11 cellular contexts compared by ENCODE assay signal in the genomic region with DNA sequence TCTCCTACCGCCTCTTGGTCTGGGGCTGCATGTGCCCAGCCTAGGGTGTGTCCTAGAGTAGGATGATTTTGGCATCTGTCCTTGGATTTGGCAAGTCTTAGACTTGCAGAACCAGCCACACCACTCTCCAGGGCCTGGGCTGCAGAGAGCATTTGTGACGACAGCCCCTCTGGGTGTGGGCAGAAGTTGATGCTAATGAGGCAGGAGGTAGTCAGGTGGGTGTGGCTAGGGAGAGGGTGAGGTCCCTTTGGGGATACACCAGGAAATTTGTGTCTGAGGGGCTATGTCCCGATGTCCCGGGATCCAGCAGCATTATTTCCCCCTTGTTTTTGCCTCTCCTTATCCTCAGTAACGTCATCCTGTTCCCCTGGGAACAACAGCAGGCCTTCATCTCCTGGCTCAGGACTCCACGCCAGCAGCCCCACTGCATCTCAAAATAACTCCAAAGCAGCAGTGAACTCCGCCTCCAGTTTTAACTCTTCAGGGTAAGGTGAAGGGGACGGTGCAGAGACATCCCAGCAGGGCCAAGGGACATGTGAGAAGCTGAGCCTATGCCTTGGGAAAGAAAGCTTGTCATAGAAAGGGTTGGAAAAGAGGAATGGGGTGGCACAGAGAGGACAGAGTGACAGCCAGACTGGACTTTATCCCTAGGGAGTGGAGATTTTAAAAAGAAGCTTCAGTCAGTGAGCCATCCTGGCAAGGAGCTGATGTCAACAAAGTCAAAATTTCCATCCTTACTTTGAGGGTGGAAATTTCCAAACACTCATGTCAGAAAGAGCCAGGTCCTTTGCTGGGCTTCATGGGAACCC. TPM values are rescaled to one million over a fixed set of nuclear protein-coding genes. Genes with fewer than 3 reads are reported as not detected.
A peak's percentile ranks its signal among the peaks of the same experiment; 100 is the strongest.
DNase-seq lines count a peak whose midpoint lies in the region; ATAC-seq and TF ChIP-seq lines count a peak whose summit lies in the region.
"Had no signal": no experiment of that assay in that cellular context is flagged by ENCODE, and none has a peak within 500 bp of the region (broad histone marks: within the 10 kb centered on the region; RNA-seq: fewer than 3 reads in every experiment).

No MANE protein-coding gene starts in this region.

- peak overlapping the region; percentile 82 for H3K4me3 Mint-ChIP-seq in type B pancreatic cell
- H3K4me3 Mint-ChIP-seq in stimulated activated naive B cell treated with anti-CD40 and anti-IgM and Interleukin-4, amounts not matched to agents 10 μg/mL and 1 μg/mL and 100 μg/mL, for 72 hours: no peak overlapping the region
- H3K4me3 Mint-ChIP-seq: T-helper 1 cell treated with Interleukin-12 subunit alpha and Interleukin-12 subunit beta and Interleukin-4 antibody, amounts not matched to agents 30 μg/mL and 1 μg/mL, for 36 hours had no signal

- peaks cover 3% of the 10 kb centered on the region for H3K27me3 Mint-ChIP-seq in type B pancreatic cell
- peaks cover 42 to 53% of the 10 kb centered on the region in 2 donors for H3K27me3 Mint-ChIP-seq in stimulated activated naive B cell treated with anti-CD40 and anti-IgM and Interleukin-4, amounts not matched to agents 10 μg/mL and 1 μg/mL and 100 μg/mL, for 72 hours

- intact Hi-C loops in lower leg skin (cut with DNase I; ENCODE audit: low total_unique reads): no loop called here

- no peak for ATAC-seq in HG02973 (IDR thresholded peaks at IDR 0.05; ENCODE audit: unreplicated experiment)
- no peak for ATAC-seq in stimulated activated naive B cell treated with anti-CD40 and anti-IgM and Interleukin-4, amounts not matched to agents 10 μg/mL and 1 μg/mL and 100 μg/mL, for 72 hours (replicated peaks)

- peak overlapping the region; percentile 96 for H3K27ac Mint-ChIP-seq in type B pancreatic cell
- H3K27ac Mint-ChIP-seq in stimulated activated naive B cell treated with anti-CD40 and anti-IgM and Interleukin-4, amounts not matched to agents 10 μg/mL and 1 μg/mL and 100 μg/mL, for 72 hours: no peak overlapping the region
- H3K27ac Mint-ChIP-seq: T-helper 1 cell treated with Interleukin-12 subunit alpha and Interleukin-12 subunit beta and Interleukin-4 antibody, amounts not matched to agents 30 μg/mL and 1 μg/mL, for 36 hours had no signal

- peak overlapping the region; percentile 74 to 81 for H3K27ac ChIP-seq in coronary artery

- H3K36me3 Mint-ChIP-seq in type B pancreatic cell: no peaks in the 10 kb centered on the region
- H3K36me3 Mint-ChIP-seq in stimulated activated naive B cell treated with anti-CD40 and anti-IgM and Interleukin-4, amounts not matched to agents 10 μg/mL and 1 μg/mL and 100 μg/mL, for 72 hours: no peaks in the 10 kb centered on the region

- TF ChIP-seq POLR2A in lower leg skin (IDR thresholded peaks at IDR 0.05): no peak

- H3K4me1 Mint-ChIP-seq in type B pancreatic cell (ENCODE audit: unreplicated experiment): peaks cover 14% of the 10 kb centered on the region
- H3K4me1 Mint-ChIP-seq in stimulated activated naive B cell treated with anti-CD40 and anti-IgM and Interleukin-4, amounts not matched to agents 10 μg/mL and 1 μg/mL and 100 μg/mL, for 72 hours: peaks cover 0 to 2% of the 10 kb centered on the region in 2 donors

- TF ChIP-seq CTCF in coronary artery (IDR thresholded peaks at IDR 0.05) (no peak), lower leg skin (IDR thresholded peaks at IDR 0.05) (no peak), type B pancreatic cell (conservative IDR thresholded peaks at IDR 0.05) (no peak)

- DNase-seq in DMS 273 (lab: John Stamatoyannopoulos, UW; ENCODE audit: unreplicated experiment) (peak; percentile 56), DMS 273 treated with DMSO at 0.1 percent for 48 hours (lab: John Stamatoyannopoulos, UW) (no peak), coronary artery (ENCODE audit: low spot score) (peak; percentile 89), lower leg skin (ENCODE audit: low spot score in 2 of 2) (peak; percentile 87 to 93), type B pancreatic cell (ENCODE audit: extremely low spot score, unreplicated experiment) (no peak), mesenteric fat pad (ENCODE audit: low spot score) (no peak)
- DNase-seq in stimulated activated naive B cell treated with anti-CD40 and anti-IgM and Interleukin-4, amounts not matched to agents 10 μg/mL and 1 μg/mL and 100 μg/mL, for 72 hours: no peak
- DNase-seq: 8988T, NCI-H1436 treated with DMSO at 0.1 percent for 48 hours had no signal

- WGBS in lower leg skin, 2 donors: 8 to 21% methylated on average over 8 of the region's 8 CpGs

- peak overlapping the region; percentile 41 for H3K4me3 ChIP-seq in coronary artery
- no peak overlapping the region for H3K4me3 ChIP-seq in lower leg skin (ENCODE audit: low read depth, poor library complexity, severe bottlenecking)

- H3K9me3 Mint-ChIP-seq in type B pancreatic cell: no peaks in the 10 kb centered on the region
- H3K9me3 Mint-ChIP-seq in stimulated activated naive B cell treated with anti-CD40 and anti-IgM and Interleukin-4, amounts not matched to agents 10 μg/mL and 1 μg/mL and 100 μg/mL, for 72 hours: no peaks in the 10 kb centered on the region
- H3K9me3 Mint-ChIP-seq: T-helper 1 cell treated with Interleukin-12 subunit alpha and Interleukin-12 subunit beta and Interleukin-4 antibody, amounts not matched to agents 30 μg/mL and 1 μg/mL, for 36 hours had no signal

RNA-seq across cellular contexts. Expression of gene TLCD5, which starts 8.0 kb away (rescaled TPM):
- 1 to 10 TPM in 3 of 4 donors, under 1 TPM in 1; 0.72 to 1.7 (median 1.5) TPM for total RNA-seq in lower leg skin
- total RNA-seq in type B pancreatic cell (ENCODE audit: low replicate concordance): 3.3 and 11.6 TPM in 2 replicates
- total RNA-seq in mesenteric fat pad: 2.2 TPM

RNA-seq across cellular contexts. Expression of gene ARHGEF12, which starts 19.1 kb away (rescaled TPM):
- total RNA-seq in lower leg skin: 100 to 1,000 TPM; 124 to 153 (median 132) TPM
- 73.8 and 85.7 TPM in 2 replicates for total RNA-seq in type B pancreatic cell (ENCODE audit: low replicate concordance)
- 75.5 TPM for total RNA-seq in mesenteric fat pad

Comparison
In these comparisons a context has a peak if more than half of its experiments do, and no peak if none do; other contexts are left out.
1. DNase-seq: peak in DMS 273 (single experiment), coronary artery (single experiment) and lower leg skin (2 of 2); none in DMS 273 treated with DMSO at 0.1 percent for 48 hours (single experiment), type B pancreatic cell (single experiment), stimulated activated naive B cell treated with anti-CD40 and anti-IgM and Interleukin-4, amounts not matched to agents 10 μg/mL and 1 μg/mL and 100 μg/mL, for 72 hours (single experiment) and mesenteric fat pad (single experiment).